In the genomic region with DNA sequence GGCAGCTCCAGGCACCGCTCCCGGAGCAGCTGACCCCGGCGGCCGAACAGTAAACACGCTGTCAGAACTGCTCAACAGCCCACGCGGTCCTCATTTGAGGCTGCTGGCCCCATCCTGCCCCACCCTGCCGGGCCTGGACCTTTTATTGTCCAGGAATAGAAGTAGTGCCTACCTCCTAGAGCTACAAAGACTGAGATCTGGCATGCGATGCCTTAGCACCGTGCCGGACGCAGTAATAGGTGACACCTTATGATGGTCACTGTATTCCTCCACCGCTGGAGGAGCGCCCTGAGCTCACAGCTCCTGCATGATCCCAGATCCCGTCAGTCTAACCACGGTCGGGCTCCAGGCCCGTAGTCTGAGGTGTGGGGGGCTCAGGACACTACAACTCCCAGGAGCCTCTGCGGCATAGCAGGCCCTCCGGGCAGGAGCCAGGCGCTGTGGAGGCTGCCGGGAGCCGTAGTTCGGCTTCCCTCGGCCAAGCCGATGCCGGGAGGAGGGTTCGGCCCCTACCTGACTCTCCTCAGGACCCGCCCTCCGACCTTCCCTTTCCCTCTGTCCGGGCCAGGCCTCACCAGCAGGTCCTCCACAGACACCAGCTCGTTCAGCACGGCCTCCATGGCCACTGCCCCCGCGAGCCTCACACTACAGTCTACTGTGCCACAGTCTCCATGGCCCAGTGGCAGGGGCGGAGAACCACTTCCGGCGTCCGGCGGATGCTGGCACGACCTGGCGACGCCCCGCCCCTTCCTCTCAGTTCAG, we compare ENCODE assay signal across 8 cellular contexts. TPM values are rescaled to one million over a fixed set of nuclear protein-coding genes. Genes with fewer than 3 reads are reported as not detected.
A peak's percentile ranks its signal among the peaks of the same experiment; 100 is the strongest.
DNase-seq lines count a peak whose midpoint lies in the region; ATAC-seq and TF ChIP-seq lines count a peak whose summit lies in the region.

Gene FIS1, minus strand, starts transcription at position 697 of the 762 bp plus-strand sequence. Its CDS starts 77 bp downstream, at position 620.

- peak within 1 kb of the TSS; percentile 73 to 80 (median 77) for H3K4me3 ChIP-seq in right lobe of liver

- peak in 3 of 4 donors; percentile 95 to 97 (median 95) for TF ChIP-seq CTCF in right lobe of liver (IDR thresholded peaks at IDR 0.05)

- intact Hi-C loops in right lobe of liver (cut with DNase I): no loop called here

- peak; percentile 94 for DNase-seq in CD1c-positive myeloid dendritic cell (ENCODE audit: extremely low spot score)
- peak; percentile 85 for DNase-seq in NCI-H748 treated with DMSO at 0.1 percent for 48 hours (lab: John Stamatoyannopoulos, UW)
- DNase-seq in activated CD4-positive, alpha-beta T cell treated with anti-CD3 and anti-CD28 coated beads, Interleukin-2, amount 50 U/mL, for 4 hours: peak; percentile 87 to 88
- peak; percentile 92 for DNase-seq in dermis blood vessel endothelial cell
- DNase-seq in right lobe of liver: peak; percentile 95
- peak; percentile 90 to 93 for DNase-seq in stimulated activated CD4-positive, alpha-beta T cell treated with anti-CD3 and anti-CD28 coated beads, Interleukin-4, amount 100 ng/mL, for 4 hours

- H3K27ac ChIP-seq in right lobe of liver: peak within 1 kb of the TSS; percentile 93 to 94 (median 94)

- peaks cover 0 to 21% (median 6%) of the 10 kb centered on the region in 4 donors for H3K36me3 ChIP-seq in right lobe of liver

- TF ChIP-seq POLR2A in right lobe of liver (IDR thresholded peaks at IDR 0.05): peak; percentile 80

- H3K9me3 ChIP-seq in right lobe of liver: no peaks in the 10 kb centered on the region

- peak; percentile 90 for ATAC-seq in GM19372 (IDR thresholded peaks at IDR 0.05; ENCODE audit: low read depth, unreplicated experiment)
- peak; percentile 69 for ATAC-seq in HG03558 (IDR thresholded peaks at IDR 0.05; ENCODE audit: extremely low read depth, unreplicated experiment)
- peak; percentile 95 to 98 (median 96) for ATAC-seq in right lobe of liver

- peaks cover 0 to 15% (median 7%) of the 10 kb centered on the region in 4 donors for H3K4me1 ChIP-seq in right lobe of liver

- 0% methylated on average over 9 of the region's 45 CpGs for WGBS in right lobe of liver (ENCODE audit: insufficient coverage, low coverage, low lambda C conversion rate, missing lambda C conversion rate)

- no peaks in the 10 kb centered on the region for H3K27me3 ChIP-seq in right lobe of liver

RNA-seq across cellular contexts. Expression of gene FIS1, which starts in this region (rescaled TPM):
- total RNA-seq in dermis blood vessel endothelial cell: 189 and 330 TPM in 2 replicates
- total RNA-seq in right lobe of liver: 100 to 1,000 TPM; 105 to 228 (median 134) TPM

Comparison
In these comparisons a context has a peak if more than half of its experiments do, and no peak if none do; other contexts are left out.
1. Peak in every context shown above with its lines: DNase-seq, ATAC-seq, H3K4me3 ChIP-seq and H3K27ac ChIP-seq.